25 cellular contexts compared by ENCODE assay signal in the genomic region with DNA sequence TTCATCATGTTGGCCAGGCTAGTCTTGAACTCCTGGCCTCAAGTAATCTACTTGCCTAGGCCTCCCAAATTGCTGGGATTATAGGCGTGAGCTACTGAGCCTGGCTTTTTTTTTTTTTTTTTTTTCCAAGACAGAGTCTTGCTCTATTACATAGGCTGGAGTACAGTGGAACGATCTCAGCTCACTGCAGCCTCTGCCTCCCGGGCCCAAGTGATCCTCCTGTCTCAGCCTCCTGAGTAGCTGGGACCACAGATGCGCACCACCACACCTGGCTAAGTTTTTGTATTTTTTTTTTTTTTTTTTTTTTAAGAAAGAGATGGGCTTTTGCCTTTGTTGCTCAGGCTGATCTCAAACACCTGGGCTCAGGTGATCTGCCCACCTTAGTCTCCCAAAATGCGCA. TPM values are rescaled to one million over a fixed set of nuclear protein-coding genes. Genes with fewer than 3 reads are reported as not detected.
"Had no signal": no experiment of that assay in that cellular context is flagged by ENCODE, and none has a peak within 500 bp of the region (broad histone marks: within the 10 kb centered on the region; RNA-seq: fewer than 3 reads in every experiment).

No MANE protein-coding gene starts in this region.

- H3K4me3 ChIP-seq: colonic mucosa, coronary artery, dorsolateral prefrontal cortex, esophagus muscularis mucosa, esophagus squamous epithelium, gastrocnemius medialis, gastroesophageal sphincter, heart left ventricle, heart right ventricle had no signal

- H3K27ac ChIP-seq: colonic mucosa, coronary artery, dorsolateral prefrontal cortex, epithelial cell of prostate, esophagus muscularis mucosa, esophagus squamous epithelium, foreskin keratinocyte, gastrocnemius medialis, gastroesophageal sphincter, heart left ventricle, heart right ventricle had no signal

- H3K27me3 ChIP-seq: colonic mucosa, dorsolateral prefrontal cortex, esophagus muscularis mucosa, esophagus squamous epithelium, foreskin keratinocyte, gastrocnemius medialis, gastroesophageal sphincter, heart left ventricle, heart right ventricle had no signal

- H3K9me3 ChIP-seq: colonic mucosa, esophagus muscularis mucosa, esophagus squamous epithelium, gastrocnemius medialis, gastroesophageal sphincter, heart left ventricle, heart right ventricle had no signal

- ATAC-seq: effector memory CD8-positive, alpha-beta T cell; esophagus mucosa; foreskin keratinocyte; gastrocnemius medialis; gastroesophageal sphincter; heart left ventricle; heart right ventricle had no signal

- FAIRE-seq: endothelial cell of umbilical vein had no signal

- DNase-seq: colonic mucosa; cortex of kidney; dermis blood vessel endothelial cell; dorsolateral prefrontal cortex; effector CD4-positive, alpha-beta T cell; effector CD8-positive, alpha-beta T cell; effector memory CD4-positive, alpha-beta T cell; effector memory CD8-positive, alpha-beta T cell; endodermal cell; erythroblast; esophagus squamous epithelium; foreskin melanocyte; gastrocnemius medialis; glutamatergic neuron; head of caudate nucleus; heart left ventricle; heart right ventricle had no signal

- H3K4me1 ChIP-seq: colonic mucosa, foreskin keratinocyte had no signal

- H3K36me3 ChIP-seq: colonic mucosa had no signal

RNA-seq across cellular contexts. Expression of a gene that starts 26.2 kb away (rescaled TPM):
- total RNA-seq: epithelial cell of proximal tubule had no signal
- polyA plus RNA-seq: foreskin keratinocyte had no signal
